9 cellular contexts compared by ENCODE assay signal in the genomic region with DNA sequence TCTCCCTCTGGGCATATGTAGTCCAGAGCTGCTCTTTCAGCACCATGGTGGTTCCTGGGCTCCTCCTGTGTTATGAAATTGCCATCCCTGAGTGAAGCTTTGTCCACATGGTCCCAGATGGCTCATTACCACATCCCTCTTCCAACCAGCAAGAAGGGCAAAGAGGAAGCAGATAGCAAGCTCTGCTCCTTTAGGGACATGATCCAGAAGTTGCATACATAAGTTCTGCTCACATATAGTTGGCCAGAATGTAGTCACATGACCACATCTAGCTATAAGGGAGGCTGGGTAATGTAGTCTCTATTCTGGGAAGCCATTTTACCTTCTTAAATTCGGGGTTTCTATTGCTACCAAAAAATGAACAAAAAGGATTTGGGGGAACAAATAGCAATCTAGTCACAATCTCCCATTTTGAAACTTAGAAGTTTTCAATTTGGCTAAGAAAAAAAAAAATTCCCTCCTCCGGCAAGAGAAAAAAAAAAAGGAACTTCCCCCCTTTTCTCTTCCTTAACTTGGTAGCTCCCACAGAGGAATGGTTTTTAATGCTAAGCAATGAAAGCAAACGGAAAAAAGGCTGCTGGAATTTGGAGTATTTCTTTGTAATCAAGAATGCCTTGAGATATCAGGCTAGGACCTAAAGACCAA.
DNase-seq lines count a peak whose midpoint lies in the region; ATAC-seq and TF ChIP-seq lines count a peak whose summit lies in the region.
"Had no signal": no experiment of that assay in that cellular context is flagged by ENCODE, and none has a peak within 500 bp of the region (broad histone marks: within the 10 kb centered on the region; RNA-seq: fewer than 3 reads in every experiment).

No MANE protein-coding gene starts in this region.

- H3K4me1 Mint-ChIP-seq in activated T-cell treated with anti-CD3 and anti-CD28 coated beads, Interleukin-2, amount 50 U/mL, for 4 hours (ENCODE audit: low read depth), result no peaks in the 10 kb centered on the region
- H3K4me1 Mint-ChIP-seq in chondrocyte (ENCODE audit: low read depth), result peaks cover 9% of the 10 kb centered on the region
- H3K4me1 Mint-ChIP-seq in activated CD4-positive, alpha-beta memory T cell treated with anti-CD3 and anti-CD28 coated beads for 36 hours (ENCODE audit: low read depth), result no peaks in the 10 kb centered on the region

- H3K36me3 Mint-ChIP-seq in activated T-cell treated with anti-CD3 and anti-CD28 coated beads, Interleukin-2, amount 50 U/mL, for 4 hours (ENCODE audit: insufficient read depth), result no peaks in the 10 kb centered on the region
- no peaks in the 10 kb centered on the region for H3K36me3 Mint-ChIP-seq in chondrocyte (ENCODE audit: low read depth)
- H3K36me3 Mint-ChIP-seq in activated CD4-positive, alpha-beta memory T cell treated with anti-CD3 and anti-CD28 coated beads for 36 hours, result no peaks in the 10 kb centered on the region
- H3K36me3 Mint-ChIP-seq: CD4-positive, CD25-positive, alpha-beta regulatory T cell had no signal

- H2BK15ac ChIP-seq in mesendoderm (replicated peaks; ENCODE audit: low read depth), result no peak overlapping the region

- no peak overlapping the region for H3K23ac ChIP-seq in mesendoderm (ENCODE audit: low read length)

- H3K4me3 ChIP-seq in mesendoderm (ENCODE audit: low read length), result no peak overlapping the region

- no CpG with 5 or more reads among the region's 3 CpGs for WGBS in mesendoderm (ENCODE audit: extremely low coverage, insufficient coverage, low lambda C conversion rate)

- H4K5ac ChIP-seq in mesendoderm (ENCODE audit: low read length), result no peak overlapping the region

- DNase-seq in activated T-cell treated with anti-CD3 and anti-CD28 coated beads, Interleukin-2, amount 50 U/mL, for 4 hours, result no peak
- DNase-seq in activated T-cell treated with anti-CD3 and anti-CD28 coated beads for 4 hours (no peak), NCI-H69 (lab: John Stamatoyannopoulos, UW) (peak; percentile 61), chondrocyte (ENCODE audit: low spot score) (no peak), mesendoderm (peak; percentile 80)
- DNase-seq in activated CD4-positive, alpha-beta memory T cell treated with anti-CD3 and anti-CD28 coated beads for 36 hours, result no peak

- no peak for TF ChIP-seq CTCF in chondrocyte (IDR thresholded peaks at IDR 0.05)

- no peaks in the 10 kb centered on the region for H3K79me2 ChIP-seq in mesendoderm (ENCODE audit: control insufficient read depth, insufficient read depth, low read length)

- H3K4ac ChIP-seq in mesendoderm (ENCODE audit: low read depth, low read length), result no peak overlapping the region

- CTCF ChIA-PET in activated CD4-positive, alpha-beta memory T cell treated with anti-CD3 and anti-CD28 coated beads for 36 hours (lab: Charles Lee), result interaction anchor here (1.1 kb wide), 1 partner anchor 183 kb away, joined by 3 read pairs; no protein-coding TSS in a partner anchor

- peak; percentile 70 to 81 for ATAC-seq in activated T-cell treated with anti-CD3 and anti-CD28 coated beads, Interleukin-2, amount 50 U/mL, for 4 hours
- no peak for ATAC-seq in HG03457 (IDR thresholded peaks at IDR 0.05; ENCODE audit: unreplicated experiment)
- ATAC-seq in HG03159 (IDR thresholded peaks at IDR 0.05; ENCODE audit: unreplicated experiment), result no peak

- no peak overlapping the region for H3K4me3 Mint-ChIP-seq in activated T-cell treated with anti-CD3 and anti-CD28 coated beads, Interleukin-2, amount 50 U/mL, for 4 hours
- H3K4me3 Mint-ChIP-seq in chondrocyte (ENCODE audit: unreplicated experiment), result peak overlapping the region; percentile 72
- H3K4me3 Mint-ChIP-seq in activated CD4-positive, alpha-beta memory T cell treated with anti-CD3 and anti-CD28 coated beads for 36 hours, result no peak overlapping the region
- H3K4me3 Mint-ChIP-seq: CD4-positive, CD25-positive, alpha-beta regulatory T cell had no signal

- H3K27me3 Mint-ChIP-seq in activated T-cell treated with anti-CD3 and anti-CD28 coated beads, Interleukin-2, amount 50 U/mL, for 4 hours (ENCODE audit: low read depth), result no peaks in the 10 kb centered on the region
- H3K27me3 Mint-ChIP-seq in chondrocyte (ENCODE audit: low read depth), result no peaks in the 10 kb centered on the region
- no peaks in the 10 kb centered on the region for H3K27me3 Mint-ChIP-seq in activated CD4-positive, alpha-beta memory T cell treated with anti-CD3 and anti-CD28 coated beads for 36 hours

- no peak overlapping the region for H3K9ac ChIP-seq in mesendoderm (ENCODE audit: low read length)

- H3K79me1 ChIP-seq in mesendoderm (ENCODE audit: low read length), result no peaks in the 10 kb centered on the region

- H2BK5ac ChIP-seq in mesendoderm (ENCODE audit: low read length), result no peak overlapping the region

- peak overlapping the region; percentile 88 for H3K27ac Mint-ChIP-seq in chondrocyte (ENCODE audit: unreplicated experiment)
- H3K27ac Mint-ChIP-seq in activated CD4-positive, alpha-beta memory T cell treated with anti-CD3 and anti-CD28 coated beads for 36 hours, result no peak overlapping the region
- H3K27ac Mint-ChIP-seq: CD4-positive, CD25-positive, alpha-beta regulatory T cell had no signal

- H2AK5ac ChIP-seq in mesendoderm (ENCODE audit: low read length), result no peak overlapping the region

- no peak overlapping the region for H2BK120ac ChIP-seq in mesendoderm (ENCODE audit: low read depth, low read length)

- no peak overlapping the region for H3K27ac ChIP-seq in mesendoderm (ENCODE audit: low read depth, low read length)

- H3K4me2 ChIP-seq in mesendoderm (ENCODE audit: low read length), result no peak overlapping the region

- H3K18ac ChIP-seq in mesendoderm (ENCODE audit: low read length), result no peak overlapping the region

- no peaks in the 10 kb centered on the region for H3K36me3 ChIP-seq in mesendoderm (ENCODE audit: control insufficient read depth, insufficient read depth, low read length)

- POLR2A ChIA-PET in activated CD4-positive, alpha-beta memory T cell treated with anti-CD3 and anti-CD28 coated beads for 36 hours (lab: Charles Lee), result no interaction called here

- H4K8ac ChIP-seq in mesendoderm (ENCODE audit: low read depth, low read length), result no peak overlapping the region

- H3K56ac ChIP-seq in mesendoderm (ENCODE audit: low read length), result peak overlapping the region; percentile 79

- H3K27me3 ChIP-seq in mesendoderm (ENCODE audit: insufficient read depth, low read length, poor library complexity), result no peaks in the 10 kb centered on the region

- H3K4me1 ChIP-seq in mesendoderm (ENCODE audit: control insufficient read depth, low read depth, low read length), result peaks cover 1% of the 10 kb centered on the region

- H3K9me3 Mint-ChIP-seq in activated T-cell treated with anti-CD3 and anti-CD28 coated beads, Interleukin-2, amount 50 U/mL, for 4 hours, result no peaks in the 10 kb centered on the region
- peaks cover 21% of the 10 kb centered on the region for H3K9me3 Mint-ChIP-seq in chondrocyte (ENCODE audit: low read depth)
- no peaks in the 10 kb centered on the region for H3K9me3 Mint-ChIP-seq in activated CD4-positive, alpha-beta memory T cell treated with anti-CD3 and anti-CD28 coated beads for 36 hours

- intact Hi-C loops in activated CD4-positive, alpha-beta memory T cell treated with anti-CD3 and anti-CD28 coated beads for 36 hours (cut with micrococcal nuclease), result no loop called here

Comparison
In these comparisons a context has a peak if more than half of its experiments do, and no peak if none do; other contexts are left out.
1. ATAC-seq: peak in activated T-cell treated with anti-CD3 and anti-CD28 coated beads, Interleukin-2, amount 50 U/mL, for 4 hours (2 of 2); none in HG03457 (single experiment) and HG03159 (single experiment).
2. DNase-seq: peak in NCI-H69 (single experiment) and mesendoderm (single experiment); none in activated T-cell treated with anti-CD3 and anti-CD28 coated beads, Interleukin-2, amount 50 U/mL, for 4 hours (single experiment), activated T-cell treated with anti-CD3 and anti-CD28 coated beads for 4 hours (single experiment), chondrocyte (single experiment) and activated CD4-positive, alpha-beta memory T cell treated with anti-CD3 and anti-CD28 coated beads for 36 hours (single experiment).